In the genomic region with DNA sequence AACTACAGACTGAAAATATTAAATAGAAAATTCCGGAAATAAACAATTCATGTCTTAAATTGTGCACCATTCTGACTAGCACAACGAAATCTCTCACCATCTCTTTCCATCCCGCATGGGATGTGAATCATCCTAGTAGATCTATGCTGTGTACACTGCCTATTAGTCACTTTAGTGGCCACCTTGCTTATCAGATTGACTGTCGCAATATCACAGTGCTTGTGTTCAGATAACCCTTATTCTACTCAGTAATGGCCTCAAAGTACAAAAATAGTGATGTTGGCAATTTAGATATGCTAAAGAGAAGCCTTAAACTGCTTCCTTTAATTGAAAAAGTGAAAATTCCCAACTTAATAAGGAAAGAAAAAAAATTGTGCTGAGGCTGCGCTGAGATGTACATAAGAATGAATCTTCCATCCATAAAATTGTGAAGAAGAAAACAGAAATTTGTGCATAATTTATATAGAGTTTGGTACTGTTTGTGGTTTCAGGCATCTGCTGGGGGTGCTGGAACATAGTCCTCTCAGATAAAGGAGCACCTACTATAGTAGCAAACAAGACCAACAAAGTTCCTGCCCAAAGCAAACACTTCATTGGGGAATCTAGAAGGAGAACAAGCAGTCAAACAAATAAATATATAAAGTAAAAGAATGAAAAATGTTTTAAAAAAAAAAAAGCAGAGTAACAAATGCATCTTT, we compare ENCODE assay signal across 12 cellular contexts. TPM values are rescaled to one million over a fixed set of nuclear protein-coding genes. Genes with fewer than 3 reads are reported as not detected.
A peak's percentile ranks its signal among the peaks of the same experiment; 100 is the strongest.
DNase-seq lines count a peak whose midpoint lies in the region; ATAC-seq and TF ChIP-seq lines count a peak whose summit lies in the region.
"Had no signal": no experiment of that assay in that cellular context is flagged by ENCODE, and none has a peak within 500 bp of the region (broad histone marks: within the 10 kb centered on the region; RNA-seq: fewer than 3 reads in every experiment).

No MANE protein-coding gene starts in this region.

- H2AFZ ChIP-seq in trophoblast cell (ENCODE audit: insufficient read depth, low read length, poor library complexity): no peak overlapping the region

- no peak overlapping the region for H3K4me3 ChIP-seq in Panc1 (ENCODE audit: low read depth in 2 of 2, low read length in 2 of 2)
- H3K4me3 ChIP-seq in trophoblast cell (ENCODE audit: low read depth, low read length): no peak overlapping the region
- no peak overlapping the region for H3K4me3 ChIP-seq in CD8-positive, alpha-beta T cell (ENCODE audit: low read depth, low read length)

- intact Hi-C loops in Panc1 (cut with micrococcal nuclease; ENCODE audit: unreplicated experiment): no loop called here
- intact Hi-C loops in CD8-positive, alpha-beta T cell (cut with DNase I, micrococcal nuclease): no loop called here

- CTCF ChIA-PET in Panc1 (lab: Charles Lee): no interaction called here
- CTCF ChIA-PET in CD8-positive, alpha-beta T cell (lab: Charles Lee): no interaction called here

- no peaks in the 10 kb centered on the region for H3K79me2 ChIP-seq in trophoblast cell (ENCODE audit: control insufficient read depth, insufficient read depth, low read length, poor library complexity)

- no peak overlapping the region for H3K23ac ChIP-seq in trophoblast cell (ENCODE audit: low read length)

- no TSS peak for BruUV-seq in Panc1 (replicated peaks; lab: Mats Ljungman, UMichigan)

- WGBS in trophoblast cell (ENCODE audit: extremely low coverage, insufficient coverage, insufficient read length): no CpG with 5 or more reads among the region's 5 CpGs

- H3K9me3 ChIP-seq in Panc1 (ENCODE audit: control insufficient read depth, insufficient read depth, low read depth, low read length) (no peaks in the 10 kb centered on the region), trophoblast cell (ENCODE audit: insufficient read depth, low read depth, low read length) (no peaks in the 10 kb centered on the region)
- no peaks in the 10 kb centered on the region for H3K9me3 ChIP-seq in CD8-positive, alpha-beta T cell (ENCODE audit: low read length)

- TF ChIP-seq CTCF in Panc1 (IDR thresholded peaks at IDR 0.05): no peak
- TF ChIP-seq CTCF in CD8-positive, alpha-beta T cell (IDR thresholded peaks at IDR 0.05): no peak

- no peak overlapping the region for H3K4ac ChIP-seq in trophoblast cell (ENCODE audit: low read depth, low read length)

- POLR2A ChIA-PET in Panc1 (lab: Charles Lee): no interaction called here
- POLR2A ChIA-PET in CD8-positive, alpha-beta T cell (lab: Charles Lee): no interaction called here

- H3K27ac ChIP-seq in Panc1 (ENCODE audit: low read length) (peak overlapping the region; percentile 42; the same call in 1 of the 2 replicates), trophoblast cell (ENCODE audit: low read depth, low read length) (no peak overlapping the region)
- H3K27ac ChIP-seq in CD8-positive, alpha-beta T cell (ENCODE audit: low read depth, low read length): no peak overlapping the region

- no peak overlapping the region for H3K14ac ChIP-seq in trophoblast cell (ENCODE audit: low read length)

- H3K4me1 Mint-ChIP-seq in activated T-cell treated with anti-CD3 and anti-CD28 coated beads, Interleukin-2, amount 50 U/mL, for 24 hours (ENCODE audit: low read depth): peaks cover 19% of the 10 kb centered on the region
- peaks cover 4 to 10% of the 10 kb centered on the region in 2 donors for H3K4me1 Mint-ChIP-seq in effector memory CD8-positive, alpha-beta T cell (ENCODE audit: low read depth in 2 of 2)
- peaks cover 2% of the 10 kb centered on the region for H3K4me1 Mint-ChIP-seq in CD8-positive, alpha-beta T cell (ENCODE audit: low read depth)

- ATAC-seq in Panc1: peak; percentile 97
- peak; percentile 46 for ATAC-seq in effector memory CD8-positive, alpha-beta T cell (replicated peaks)
- no peak for ATAC-seq in CD8-positive, alpha-beta T cell
- ATAC-seq: naive thymus-derived CD8-positive, alpha-beta T cell had no signal

- no peak overlapping the region for H4K8ac ChIP-seq in trophoblast cell (ENCODE audit: low read depth, low read length)

- DNase-seq in activated T-cell treated with anti-CD3 and anti-CD28 coated beads, Interleukin-2, amount 50 U/mL, for 24 hours: no peak
- DNase-seq in activated T-cell treated with anti-CD3 and anti-CD28 coated beads for 4 hours: no peak
- no peak for DNase-seq in Panc1 (ENCODE audit: low read depth, low spot score)
- DNase-seq in effector memory CD8-positive, alpha-beta T cell: no peak
- DNase-seq in trophoblast cell: peak; percentile 85 to 97
- DNase-seq in hypothalamus (lab: John Stamatoyannopoulos, UW): no peak
- DNase-seq in NCI-H1436 (lab: John Stamatoyannopoulos, UW): no peak
- DNase-seq in CD8-positive, alpha-beta T cell: no peak
- DNase-seq: AML-193; naive thymus-derived CD8-positive, alpha-beta T cell; NCI-H1436 treated with DMSO at 0.1 percent for 48 hours had no signal

- no peak overlapping the region for H3K18ac ChIP-seq in trophoblast cell (ENCODE audit: low read length)

- H3K79me1 ChIP-seq in trophoblast cell (ENCODE audit: low read length): no peaks in the 10 kb centered on the region

- H3K4me3 Mint-ChIP-seq in activated T-cell treated with anti-CD3 and anti-CD28 coated beads, Interleukin-2, amount 50 U/mL, for 24 hours: no peak overlapping the region
- no peak overlapping the region for H3K4me3 Mint-ChIP-seq in effector memory CD8-positive, alpha-beta T cell
- H3K4me3 Mint-ChIP-seq in CD8-positive, alpha-beta T cell: no peak overlapping the region
- H3K4me3 Mint-ChIP-seq: naive thymus-derived CD8-positive, alpha-beta T cell had no signal

- H3K36me3 ChIP-seq in Panc1 (ENCODE audit: control insufficient read depth, insufficient read depth, low read length) (peaks cover 68% of the 10 kb centered on the region), trophoblast cell (ENCODE audit: control insufficient read depth in 1 of 2, insufficient read depth in 2 of 2, low read length in 2 of 2) (peaks cover 5 to 22% of the 10 kb centered on the region in 2 experiments)
- H3K36me3 ChIP-seq in CD8-positive, alpha-beta T cell (ENCODE audit: insufficient read depth, low read length): peaks cover 22% of the 10 kb centered on the region

- no peaks in the 10 kb centered on the region for H3K27me3 ChIP-seq in Panc1 (ENCODE audit: control insufficient read depth, insufficient read depth, low read length)
- no peaks in the 10 kb centered on the region for H3K27me3 ChIP-seq in trophoblast cell (ENCODE audit: insufficient read depth, low read length)
- no peaks in the 10 kb centered on the region for H3K27me3 ChIP-seq in CD8-positive, alpha-beta T cell (ENCODE audit: insufficient read depth, low read length)

- no peak overlapping the region for H2BK120ac ChIP-seq in trophoblast cell (ENCODE audit: insufficient read depth, low read length, poor library complexity)

- H3K27ac Mint-ChIP-seq in activated T-cell treated with anti-CD3 and anti-CD28 coated beads, Interleukin-2, amount 50 U/mL, for 24 hours: peak overlapping the region; percentile 42
- peak overlapping the region in 1 of 2 donors; percentile 28 for H3K27ac Mint-ChIP-seq in effector memory CD8-positive, alpha-beta T cell
- no peak overlapping the region for H3K27ac Mint-ChIP-seq in CD8-positive, alpha-beta T cell

- H4K91ac ChIP-seq in trophoblast cell (ENCODE audit: low read depth, low read length): no peak overlapping the region

- H2AK5ac ChIP-seq in trophoblast cell (ENCODE audit: low read length): no peak overlapping the region

- no peak overlapping the region for H3K4me2 ChIP-seq in trophoblast cell (ENCODE audit: low read length)

- H3K9ac ChIP-seq in trophoblast cell (ENCODE audit: low read length): no peak overlapping the region

- no peak overlapping the region for H4K12ac ChIP-seq in trophoblast cell (ENCODE audit: low read depth, low read length)

- H3K36me3 Mint-ChIP-seq in activated T-cell treated with anti-CD3 and anti-CD28 coated beads, Interleukin-2, amount 50 U/mL, for 24 hours (ENCODE audit: low read depth): peaks cover 90% of the 10 kb centered on the region
- H3K36me3 Mint-ChIP-seq in effector memory CD8-positive, alpha-beta T cell (ENCODE audit: insufficient read depth): peaks cover 76% of the 10 kb centered on the region
- peaks cover 76% of the 10 kb centered on the region for H3K36me3 Mint-ChIP-seq in CD8-positive, alpha-beta T cell

- peaks cover 11% of the 10 kb centered on the region for H3K4me1 ChIP-seq in Panc1 (ENCODE audit: control insufficient read depth, insufficient read depth, low read length)
- H3K4me1 ChIP-seq in trophoblast cell (ENCODE audit: control insufficient read depth in 1 of 2, insufficient read depth in 2 of 2, low read length in 2 of 2): no peaks in the 10 kb centered on the region
- no peaks in the 10 kb centered on the region for H3K4me1 ChIP-seq in CD8-positive, alpha-beta T cell (ENCODE audit: insufficient read depth, low read length)

- no peaks in the 10 kb centered on the region for H3K9me3 Mint-ChIP-seq in activated T-cell treated with anti-CD3 and anti-CD28 coated beads, Interleukin-2, amount 50 U/mL, for 24 hours
- H3K9me3 Mint-ChIP-seq in effector memory CD8-positive, alpha-beta T cell: no peaks in the 10 kb centered on the region
- H3K9me3 Mint-ChIP-seq in CD8-positive, alpha-beta T cell: no peaks in the 10 kb centered on the region
- H3K9me3 Mint-ChIP-seq: naive thymus-derived CD8-positive, alpha-beta T cell had no signal

- no peaks in the 10 kb centered on the region for H3K27me3 Mint-ChIP-seq in activated T-cell treated with anti-CD3 and anti-CD28 coated beads, Interleukin-2, amount 50 U/mL, for 24 hours
- no peaks in the 10 kb centered on the region for H3K27me3 Mint-ChIP-seq in effector memory CD8-positive, alpha-beta T cell
- H3K27me3 Mint-ChIP-seq in CD8-positive, alpha-beta T cell (ENCODE audit: low read depth): no peaks in the 10 kb centered on the region
- H3K27me3 Mint-ChIP-seq: naive thymus-derived CD8-positive, alpha-beta T cell had no signal

- H2BK12ac ChIP-seq in trophoblast cell (ENCODE audit: low read length): no peak overlapping the region

- in situ Hi-C loops in Panc1 (cut with HindIII; ENCODE audit: low pct_unique_long_range_greater_than_20kb, low sequenced_read_pairs): no loop called here

- no peak overlapping the region for H2BK5ac ChIP-seq in trophoblast cell (ENCODE audit: low read depth, low read length, poor library complexity)

RNA-seq across cellular contexts. Expression of a gene that starts 12.0 kb away (rescaled TPM):
- total RNA-seq in Panc1 (2021; ENCODE audit: unreplicated experiment): 146 TPM
- polyA plus RNA-seq in Panc1 (2012; ENCODE audit: insufficient read length): 73.0 TPM
- 148 and 153 TPM in 2 replicates for polyA plus RNA-seq in trophoblast cell (2013)
- 10 to 100 TPM; 31.0 to 33.9 TPM for total RNA-seq in CD8-positive, alpha-beta T cell

RNA-seq across cellular contexts. Expression of a gene that starts 31.4 kb away (rescaled TPM):
- total RNA-seq in Panc1 (2021; ENCODE audit: unreplicated experiment): 3.2 TPM
- polyA plus RNA-seq in Panc1 (2012; ENCODE audit: insufficient read length): 2.2 TPM
- 64.8 and 69.7 TPM in 2 replicates for polyA plus RNA-seq in trophoblast cell (2013)
- total RNA-seq in CD8-positive, alpha-beta T cell: not detected
- total RNA-seq: naive thymus-derived CD8-positive, alpha-beta T cell had no signal
- polyA plus RNA-seq: keratinocyte; naive thymus-derived CD8-positive, alpha-beta T cell had no signal

RNA-seq across cellular contexts. Expression of a gene that starts 56.2 kb away (rescaled TPM):
- not detected for total RNA-seq in Panc1 (2021; ENCODE audit: unreplicated experiment)
- polyA plus RNA-seq in Panc1 (2012; ENCODE audit: insufficient read length): not detected
- not detected in 2 replicates for polyA plus RNA-seq in trophoblast cell (2013)
- total RNA-seq in CD8-positive, alpha-beta T cell: not detected
- total RNA-seq: naive thymus-derived CD8-positive, alpha-beta T cell had no signal
- polyA plus RNA-seq: keratinocyte had no signal

Comparison
In these comparisons a context has a peak if more than half of its experiments do, and no peak if none do; other contexts are left out.
1. DNase-seq: peak in trophoblast cell (2 of 2); none in activated T-cell treated with anti-CD3 and anti-CD28 coated beads, Interleukin-2, amount 50 U/mL, for 24 hours (single experiment), activated T-cell treated with anti-CD3 and anti-CD28 coated beads for 4 hours (single experiment), Panc1 (single experiment), effector memory CD8-positive, alpha-beta T cell (0 of 3), hypothalamus (0 of 51), NCI-H1436 (single experiment) and CD8-positive, alpha-beta T cell (0 of 7).